26 cellular contexts compared by ENCODE assay signal in the genomic region with DNA sequence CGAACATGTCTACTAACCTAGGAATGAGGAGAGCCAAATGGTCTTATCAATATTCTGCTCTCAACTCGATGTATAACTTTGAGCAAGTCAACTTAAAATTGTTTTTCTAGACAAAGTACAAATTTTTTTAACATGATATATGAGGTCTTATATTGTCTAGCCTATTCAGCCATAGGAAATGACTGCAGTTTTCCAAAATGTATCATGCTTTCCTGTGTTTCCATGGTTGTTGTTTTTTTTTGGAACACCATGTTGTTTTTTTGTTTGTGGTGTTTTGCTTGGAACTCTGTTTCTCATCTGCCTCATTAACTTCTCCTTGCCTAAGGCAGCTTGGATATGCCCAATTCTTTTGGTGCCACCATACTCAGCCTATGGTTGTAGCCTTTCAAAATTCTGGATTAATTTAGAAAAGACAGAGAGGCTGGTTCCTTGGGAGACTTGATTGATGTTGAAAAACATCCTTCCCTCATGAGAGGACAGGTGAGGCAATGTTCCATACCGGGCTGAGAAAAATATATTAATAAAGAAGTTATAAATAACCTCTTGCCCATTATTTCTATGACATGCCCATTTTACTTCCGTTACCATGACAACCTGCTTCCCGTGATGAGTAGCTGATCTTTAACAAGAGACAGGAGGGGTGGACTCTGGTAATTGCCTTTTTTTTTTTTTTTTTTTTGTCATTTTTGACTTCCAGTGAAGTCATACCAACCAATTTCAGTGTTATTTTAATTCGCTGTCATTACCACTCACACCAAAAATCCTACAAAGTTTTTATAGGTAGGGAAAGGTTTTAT.
DNase-seq lines count a peak whose midpoint lies in the region; ATAC-seq, FAIRE-seq and TF ChIP-seq lines count a peak whose summit lies in the region.
"Had no signal": no experiment of that assay in that cellular context is flagged by ENCODE, and none has a peak within 500 bp of the region (broad histone marks: within the 10 kb centered on the region; RNA-seq: fewer than 3 reads in every experiment).

No MANE protein-coding gene starts in this region.

- BruUV-seq in K562 (replicated peaks; lab: Mats Ljungman, UMichigan), result no TSS peak

- no peak for TF ChIP-seq POLR2A in K562 (conservative IDR thresholded peaks at IDR 0.05)

- no peak overlapping the region for H3K27ac ChIP-seq in K562 (ENCODE audit: extremely low read depth, low read depth, low read length)
- H3K27ac ChIP-seq: BLaER1 had no signal

- H3K9me3 ChIP-seq in K562 (replicated peaks; ENCODE audit: control insufficient read depth, insufficient read depth, low read depth, low read length), result no peaks in the 10 kb centered on the region
- H3K9me3 ChIP-seq: BE2C, BLaER1, Caco-2 had no signal

- no peaks in the 10 kb centered on the region for H3K4me1 ChIP-seq in K562 (replicated peaks in 1 of 2; ENCODE audit: control insufficient read depth in 2 of 2, insufficient read depth in 2 of 2, low read length in 2 of 2)
- H3K4me1 ChIP-seq: BE2C, BLaER1, Caco-2 had no signal

- POLR2A ChIA-PET in K562 (lab: Yijun Ruan, JAX), result interaction anchor here (0.7 kb wide), 1 partner anchor 102 kb away, joined by 3 read pairs; no protein-coding TSS in a partner anchor

- H3K27me3 ChIP-seq in K562 (ENCODE audit: control insufficient read depth in 2 of 2, insufficient read depth in 2 of 2, low read length in 2 of 2), result no peaks in the 10 kb centered on the region
- H3K27me3 ChIP-seq: BE2C, BLaER1 had no signal

- H3K9me1 ChIP-seq in K562 (ENCODE audit: control insufficient read depth, insufficient read depth, low read length), result no peaks in the 10 kb centered on the region

- WGBS in K562 (ENCODE audit: insufficient coverage, low coverage, missing lambda C conversion rate), result under 1% methylated on average over 6 of the region's 6 CpGs

- no peak overlapping the region for H3K4me3 ChIP-seq in K562
- H3K4me3 ChIP-seq: BLaER1, GM12878 had no signal

- H4K20me1 ChIP-seq in K562 (replicated peaks; ENCODE audit: control insufficient read depth, insufficient read depth, low read length), result no peaks in the 10 kb centered on the region
- H4K20me1 ChIP-seq: BLaER1 had no signal

- no peaks in the 10 kb centered on the region for H3K36me3 ChIP-seq in K562 (ENCODE audit: control insufficient read depth, insufficient read depth, low read length)
- H3K36me3 ChIP-seq: BE2C, BLaER1 had no signal

- ATAC-seq in K562 (no peak), HG02610 (IDR thresholded peaks at IDR 0.05; ENCODE audit: unreplicated experiment) (no peak)
- ATAC-seq: GM12878 had no signal

- H2AFZ ChIP-seq in K562 (ENCODE audit: low read depth, low read length), result no peak overlapping the region

- no peaks in the 10 kb centered on the region for H3K79me2 ChIP-seq in K562 (ENCODE audit: control insufficient read depth, insufficient read depth, low read length)

- TF ChIP-seq RAD21 in K562 (CRISPR knock-in tag; conservative IDR thresholded peaks at IDR 0.05 in 1 of 2, IDR thresholded peaks at IDR 0.05 in 1 of 2), result no peak

- in situ Hi-C loops in K562 (cut with MboI), result no loop called here

- TF ChIP-seq EP300 in K562 (IDR thresholded peaks at IDR 0.05; ENCODE audit: low read length), result no peak

- no peak overlapping the region for H3K4me2 ChIP-seq in K562 (ENCODE audit: insufficient read depth, low read length)
- H3K4me2 ChIP-seq: BLaER1 had no signal

- CTCF ChIA-PET in K562 (lab: Yijun Ruan, JAX; ENCODE audit: low intra/inter-chr PET ratio), result no interaction called here

- intact Hi-C loops in K562 (cut with micrococcal nuclease), result no loop called here

- DNase-seq in astrocyte of the hippocampus (ENCODE audit: low read depth, low spot score), result peak; percentile 31
- no peak for DNase-seq in K562 (ENCODE audit: extremely low read depth in 1 of 4, low spot score in 3 of 4)
- peak; percentile 50 to 76 for DNase-seq in lung microvascular endothelial cell (ENCODE audit: low read depth in 2 of 2)
- peak; percentile 56 for DNase-seq in pulmonary artery endothelial cell (ENCODE audit: low read depth, low spot score)
- no peak for DNase-seq in NCI-H2227 (lab: John Stamatoyannopoulos, UW; ENCODE audit: unreplicated experiment)
- DNase-seq in NCI-H1930 (lab: John Stamatoyannopoulos, UW), result no peak
- DNase-seq: 8988T; ACHN; BE2C; C1 segment of cervical spinal cord; Caco-2; CD4-positive, alpha-beta memory T cell; CD4-positive, CD25-positive, alpha-beta regulatory T cell; DMS 273 treated with DMSO at 0.1 percent for 48 hours; DMS153; DMS53; DMS79; DND-41; EL; GDM1 had no signal

- no peak for FAIRE-seq in K562 (lab: Jason Lieb, UNC)
- FAIRE-seq: A204.1, GM12878, GM12892, GM18507 had no signal

- H3K9ac ChIP-seq in K562 (ENCODE audit: insufficient read depth in 1 of 2, low read depth in 2 of 2, low read length in 2 of 2), result no peak overlapping the region
- H3K9ac ChIP-seq: BLaER1 had no signal

- TF ChIP-seq CTCF in K562 (IDR thresholded peaks at IDR 0.05 in 2 of 3, conservative IDR thresholded peaks at IDR 0.05 in 1 of 3; ENCODE audit: insufficient read depth in 2 of 3, low read depth in 1 of 3, low read length in 3 of 3), result no peak

TF ChIP-seq in K562, 482 proteins besides CTCF, POLR2A, EP300 and RAD21:
- TF ChIP-seq SIN3B (IDR thresholded peaks at IDR 0.05; ENCODE audit: low read depth) (no peak), RFX1 (IDR thresholded peaks at IDR 0.05) (peak; percentile 65)

Comparison
In these comparisons a context has a peak if more than half of its experiments do, and no peak if none do; other contexts are left out.
1. DNase-seq: peak in astrocyte of the hippocampus (single experiment), lung microvascular endothelial cell (2 of 2) and pulmonary artery endothelial cell (single experiment); none in K562 (0 of 4), NCI-H2227 (single experiment) and NCI-H1930 (0 of 2).